29 cellular contexts compared by ENCODE assay signal in genomic region chr1:190399233-190399632, GRCh38.
"Had no signal": no experiment of that assay in that cellular context is flagged by ENCODE, and none has a peak within 500 bp of the region (broad histone marks: within the 10 kb centered on the region; RNA-seq: fewer than 3 reads in every experiment).

No MANE protein-coding gene starts in this region.

- H3K36me3 ChIP-seq: breast epithelium, SJSA1 had no signal

- H3K27ac ChIP-seq: breast epithelium, SJSA1 had no signal

- H3K9me3 ChIP-seq: breast epithelium, SJSA1 had no signal

- H3K27me3 ChIP-seq: breast epithelium, SJSA1 had no signal

- FAIRE-seq: RCC 7860 had no signal

- ATAC-seq: activated CD8-positive, alpha-beta T cell treated with anti-CD3 and anti-CD28 coated beads, Interleukin-2, amount 10 ng/mL, durations not matched to agents 7 days and 5 days; PC-3; SK-N-SH treated with all-trans-retinoic acid at 6 μM for 48 hours; T-helper 17 cell; WTC11 had no signal

- H3K4me1 ChIP-seq: breast epithelium, SJSA1 had no signal

- H3K4me3 ChIP-seq: breast epithelium, SJSA1 had no signal

- DNase-seq: activated CD4-positive, alpha-beta T cell treated with anti-CD3 and anti-CD28 coated beads for 48 hours; activated CD4-positive, alpha-beta T cell treated with anti-CD3 and anti-CD28 coated beads, Interleukin-2, amount 50 U/mL, for 4 hours; activated CD4-positive, CD25-positive, alpha-beta regulatory T cell treated with anti-CD3 and anti-CD28 coated beads, Interleukin-2, amount 50 U/mL, for 72 hours; activated CD8-positive, alpha-beta memory T cell treated with anti-CD3 and anti-CD28 coated beads, Interleukin-2, amount 50 U/mL, for 48 hours; activated CD8-positive, alpha-beta T cell treated with anti-CD3 and anti-CD28 coated beads, Interleukin-2, amount 10 ng/mL, durations not matched to agents 7 days and 5 days; activated effector memory CD4-positive, alpha-beta T cell treated with Interleukin-2 at 50 U/mL for 16 hours; activated naive CD4-positive, alpha-beta T cell; activated T-cell treated with anti-CD3 and anti-CD28 coated beads, Interleukin-2, amount 50 U/mL, for 1 hour; aorta; caudate nucleus; cortex of kidney; NCI-H1048; NCI-H146; NCI-H187 treated with DMSO at 0.1 percent for 48 hours; NCI-H2107; NCI-H345; NCI-H510A; NCI-H526 treated with DMSO at 0.1 percent for 48 hours; NCI-H82; NK-92 treated with Interleukin-12 subunit alpha and Interleukin-12 subunit beta, amount 100 ng/mL, for 24 hours; PC-3; SHP77; T-helper 17 cell; T-helper 9 cell had no signal
